In the genomic region with DNA sequence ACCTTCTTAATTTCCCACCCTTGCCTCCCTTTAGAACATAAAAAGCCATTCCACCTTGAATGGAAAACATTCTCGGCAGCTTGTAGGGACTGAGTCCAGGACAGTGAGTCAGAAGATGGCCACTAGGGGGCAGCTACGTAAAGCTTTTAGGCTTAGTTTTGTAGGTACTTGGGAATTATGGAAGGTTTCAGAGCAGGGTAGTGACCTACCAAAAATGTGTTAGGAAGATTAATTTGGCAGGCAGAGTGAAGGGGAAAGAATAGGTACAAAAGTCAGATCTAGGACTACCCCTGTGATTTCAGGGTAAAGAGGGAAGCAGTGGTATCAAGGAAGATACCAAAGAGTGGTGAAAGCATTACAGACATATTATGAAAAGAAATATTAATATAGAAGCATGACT, we compare ENCODE assay signal across 8 cellular contexts.
A peak's percentile ranks its signal among the peaks of the same experiment; 100 is the strongest.
DNase-seq lines count a peak whose midpoint lies in the region; ATAC-seq and TF ChIP-seq lines count a peak whose summit lies in the region.

No MANE protein-coding gene starts in this region.

- H3K36me3 ChIP-seq in liver (ENCODE audit: control insufficient read depth in 4 of 4, insufficient read depth in 3 of 4, low read depth in 1 of 4, low read length in 3 of 4), result no peaks in the 10 kb centered on the region

- H3K4me1 ChIP-seq in liver (ENCODE audit: control insufficient read depth in 4 of 4, insufficient read depth in 4 of 4, low read length in 3 of 4), result no peaks in the 10 kb centered on the region

- H3K9me3 ChIP-seq in liver (ENCODE audit: control insufficient read depth in 4 of 4, low read length in 3 of 4), result peaks cover 0 to 3% (median 0%) of the 10 kb centered on the region in 4 donors

- no peaks in the 10 kb centered on the region for H3K27me3 Mint-ChIP-seq in chondrocyte (ENCODE audit: low read depth)

- peak; percentile 53 to 82 (median 57) for DNase-seq in NCI-H1417 (lab: John Stamatoyannopoulos, UW)
- DNase-seq in NCI-H1417 treated with DMSO at 0.1 percent for 48 hours (lab: John Stamatoyannopoulos, UW), result no peak
- DNase-seq in HuH-7 (ENCODE audit: low spot score), result peak; percentile 8
- DNase-seq in RPMI7951 (ENCODE audit: low read depth), result peak; percentile 61
- no peak for DNase-seq in chondrocyte (ENCODE audit: low spot score)
- DNase-seq in stimulated activated effector memory CD8-positive, alpha-beta T cell treated with anti-CD3 and anti-CD28 coated beads, Interleukin-12 subunit alpha, Interleukin-12 subunit beta, amount 100 ng/mL, for 72 hours (ENCODE audit: low spot score in 2 of 2), result peak; percentile 12 to 56

- H3K4me1 Mint-ChIP-seq in chondrocyte (ENCODE audit: low read depth), result peaks cover 16% of the 10 kb centered on the region
- H3K4me1 Mint-ChIP-seq in stimulated activated effector memory CD8-positive, alpha-beta T cell treated with anti-CD3 and anti-CD28 coated beads, Interleukin-12 subunit alpha, Interleukin-12 subunit beta, amount 100 ng/mL, for 72 hours, result no peaks in the 10 kb centered on the region

- H3K9me3 Mint-ChIP-seq in chondrocyte (ENCODE audit: low read depth), result peaks cover 4% of the 10 kb centered on the region
- H3K9me3 Mint-ChIP-seq in stimulated activated effector memory CD8-positive, alpha-beta T cell treated with anti-CD3 and anti-CD28 coated beads, Interleukin-12 subunit alpha, Interleukin-12 subunit beta, amount 100 ng/mL, for 72 hours, result peaks cover 2% of the 10 kb centered on the region

- no peak overlapping the region for H3K4me3 ChIP-seq in liver (ENCODE audit: low read depth in 1 of 3, low read length in 3 of 3)

- no peak overlapping the region for H3K27ac ChIP-seq in liver (ENCODE audit: low read depth in 1 of 2, low read length in 2 of 2)

- peaks cover 1% of the 10 kb centered on the region for H3K36me3 Mint-ChIP-seq in chondrocyte (ENCODE audit: low read depth)
- H3K36me3 Mint-ChIP-seq in stimulated activated effector memory CD8-positive, alpha-beta T cell treated with anti-CD3 and anti-CD28 coated beads, Interleukin-12 subunit alpha, Interleukin-12 subunit beta, amount 100 ng/mL, for 72 hours, result no peaks in the 10 kb centered on the region

- peak; percentile 87 to 92 for TF ChIP-seq RAD21 in liver (IDR thresholded peaks at IDR 0.05)

- peak; percentile 81 for ATAC-seq in GM21528 (IDR thresholded peaks at IDR 0.05; ENCODE audit: low FRiP score, unreplicated experiment)
- ATAC-seq in stimulated activated effector memory CD8-positive, alpha-beta T cell treated with anti-CD3 and anti-CD28 coated beads, Interleukin-12 subunit alpha, Interleukin-12 subunit beta, amount 100 ng/mL, for 72 hours, result no peak

- H3K27me3 ChIP-seq in liver (ENCODE audit: control insufficient read depth in 4 of 4, insufficient read depth in 4 of 4, low read length in 3 of 4), result no peaks in the 10 kb centered on the region

- no peak overlapping the region for H3K27ac Mint-ChIP-seq in chondrocyte (ENCODE audit: unreplicated experiment)
- no peak overlapping the region for H3K27ac Mint-ChIP-seq in stimulated activated effector memory CD8-positive, alpha-beta T cell treated with anti-CD3 and anti-CD28 coated beads, Interleukin-12 subunit alpha, Interleukin-12 subunit beta, amount 100 ng/mL, for 72 hours

- H3K4me3 Mint-ChIP-seq in chondrocyte (ENCODE audit: unreplicated experiment), result no peak overlapping the region
- H3K4me3 Mint-ChIP-seq in stimulated activated effector memory CD8-positive, alpha-beta T cell treated with anti-CD3 and anti-CD28 coated beads, Interleukin-12 subunit alpha, Interleukin-12 subunit beta, amount 100 ng/mL, for 72 hours, result no peak overlapping the region

- peak; percentile 98 for TF ChIP-seq CTCF in chondrocyte (IDR thresholded peaks at IDR 0.05)
- peak; percentile 71 for TF ChIP-seq CTCF in liver (IDR thresholded peaks at IDR 0.05; ENCODE audit: low read depth, low read length, missing input control)

- 4% methylated on average over 2 of the region's 2 CpGs for WGBS in liver

- H3K9ac ChIP-seq in liver (ENCODE audit: low read depth in 1 of 2, low read length in 2 of 2), result no peak overlapping the region

TF ChIP-seq in liver, 16 proteins besides CTCF, POLR2A, EP300 and RAD21:
- TF ChIP-seq HNF4A (conservative IDR thresholded peaks at IDR 0.05) (no peak), EGR1 (IDR thresholded peaks at IDR 0.05; ENCODE audit: low read depth in 2 of 2) (no peak), TAF1 (conservative IDR thresholded peaks at IDR 0.05) (no peak), HNF4G (IDR thresholded peaks at IDR 0.05) (no peak), JUND (IDR thresholded peaks at IDR 0.05) (no peak), RXRA (IDR thresholded peaks at IDR 0.05) (no peak), NR2F2 (IDR thresholded peaks at IDR 0.05) (no peak), SP1 (IDR thresholded peaks at IDR 0.05) (no peak)
- TF ChIP-seq, protein P1, sequence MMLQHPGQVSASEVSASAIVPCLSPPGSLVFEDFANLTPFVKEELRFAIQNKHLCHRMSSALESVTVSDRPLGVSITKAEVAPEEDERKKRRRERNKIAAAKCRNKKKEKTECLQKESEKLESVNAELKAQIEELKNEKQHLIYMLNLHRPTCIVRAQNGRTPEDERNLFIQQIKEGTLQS (IDR thresholded peaks at IDR 0.05), result no peak
- TF ChIP-seq, protein P2, sequence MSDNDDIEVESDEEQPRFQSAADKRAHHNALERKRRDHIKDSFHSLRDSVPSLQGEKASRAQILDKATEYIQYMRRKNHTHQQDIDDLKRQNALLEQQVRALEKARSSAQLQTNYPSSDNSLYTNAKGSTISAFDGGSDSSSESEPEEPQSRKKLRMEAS (IDR thresholded peaks at IDR 0.05), result no peak
- TF ChIP-seq, protein P3, sequence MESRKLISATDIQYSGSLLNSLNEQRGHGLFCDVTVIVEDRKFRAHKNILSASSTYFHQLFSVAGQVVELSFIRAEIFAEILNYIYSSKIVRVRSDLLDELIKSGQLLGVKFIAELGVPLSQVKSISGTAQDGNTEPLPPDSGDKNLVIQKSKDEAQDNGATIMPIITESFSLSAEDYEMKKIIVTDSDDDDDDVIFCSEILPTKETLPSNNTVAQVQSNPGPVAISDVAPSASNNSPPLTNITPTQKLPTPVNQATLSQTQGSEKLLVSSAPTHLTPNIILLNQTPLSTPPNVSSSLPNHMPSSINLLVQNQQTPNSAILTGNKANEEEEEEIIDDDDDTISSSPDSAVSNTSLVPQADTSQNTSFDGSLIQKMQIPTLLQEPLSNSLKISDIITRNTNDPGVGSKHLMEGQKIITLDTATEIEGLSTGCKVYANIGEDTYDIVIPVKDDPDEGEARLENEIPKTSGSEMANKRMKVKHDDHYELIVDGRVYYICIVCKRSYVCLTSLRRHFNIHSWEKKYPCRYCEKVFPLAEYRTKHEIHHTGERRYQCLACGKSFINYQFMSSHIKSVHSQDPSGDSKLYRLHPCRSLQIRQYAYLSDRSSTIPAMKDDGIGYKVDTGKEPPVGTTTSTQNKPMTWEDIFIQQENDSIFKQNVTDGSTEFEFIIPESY (IDR thresholded peaks at IDR 0.05), result no peak

Comparison
In these comparisons a context has a peak if more than half of its experiments do, and no peak if none do; other contexts are left out.
1. DNase-seq: peak in NCI-H1417 (3 of 3), HuH-7 (single experiment), RPMI7951 (single experiment) and stimulated activated effector memory CD8-positive, alpha-beta T cell treated with anti-CD3 and anti-CD28 coated beads, Interleukin-12 subunit alpha, Interleukin-12 subunit beta, amount 100 ng/mL, for 72 hours (2 of 2); none in NCI-H1417 treated with DMSO at 0.1 percent for 48 hours (single experiment) and chondrocyte (single experiment).